6 cellular contexts compared by ENCODE assay signal in genomic region chr16:89634463-89635385, GRCh38. TPM values are rescaled to one million over a fixed set of nuclear protein-coding genes. Genes with fewer than 3 reads are reported as not detected.
"Had no signal": no experiment of that assay in that cellular context is flagged by ENCODE, and none has a peak within 500 bp of the region (broad histone marks: within the 10 kb centered on the region; RNA-seq: fewer than 3 reads in every experiment).

No MANE protein-coding gene starts in this region.

RNA-seq across cellular contexts. Expression of gene DPEP1, which starts 21.3 kb away (rescaled TPM):
- total RNA-seq: activated B cell treated with CpG ODN at 0.5 μM for 24 hours; activated CD4-positive, alpha-beta T cell treated with anti-CD3 and anti-CD28 coated beads, Interleukin-2, amount 10 ng/mL, durations not matched to agents 24 days and 14 days; activated CD8-positive, alpha-beta memory T cell treated with anti-CD3 and anti-CD28 coated beads, Interleukin-2, amount 10 ng/mL, durations not matched to agents 7 days and 5 days; activated T-helper 1 cell treated with anti-CD3 and anti-CD28 coated beads, Interleukin-12 subunit alpha, Interleukin-12 subunit beta, Interleukin-2, Interleukin-4 antibody, amounts not matched to agents 30 ng/mL and 10 ng/mL and 1 ng/mL, durations not matched to agents 14 hours and 24 hours and 36 hours; OCI-LY7; T-helper 17 cell had no signal

RNA-seq across cellular contexts. Expression of gene CPNE7, which starts 59.2 kb away (rescaled TPM):
- total RNA-seq: OCI-LY7 had no signal
